ENCODE assay signal across 9 cellular contexts in genomic region chr15:91857772-91858171, GRCh38. TPM values are rescaled to one million over a fixed set of nuclear protein-coding genes. Genes with fewer than 3 reads are reported as not detected.
DNase-seq lines count a peak whose midpoint lies in the region; ATAC-seq, FAIRE-seq and TF ChIP-seq lines count a peak whose summit lies in the region.
"Had no signal": no experiment of that assay in that cellular context is flagged by ENCODE, and none has a peak within 500 bp of the region (broad histone marks: within the 10 kb centered on the region; RNA-seq: fewer than 3 reads in every experiment).

No MANE protein-coding gene starts in this region.

- no peaks in the 10 kb centered on the region for H3K27me3 Mint-ChIP-seq in CD4-positive, alpha-beta T cell
- H3K27me3 Mint-ChIP-seq in activated CD8-positive, alpha-beta T cell treated with anti-CD3 and anti-CD28 coated beads, Interleukin-2, amount 10 ng/mL, durations not matched to agents 7 days and 5 days (ENCODE audit: low read depth), result peaks cover 10% of the 10 kb centered on the region

- H3K4me3 Mint-ChIP-seq in CD4-positive, alpha-beta T cell, result peak overlapping the region; percentile 70
- H3K4me3 Mint-ChIP-seq in activated CD8-positive, alpha-beta T cell treated with anti-CD3 and anti-CD28 coated beads, Interleukin-2, amount 10 ng/mL, durations not matched to agents 7 days and 5 days, result peak overlapping the region; percentile 64

- peak overlapping the region; percentile 91 for H3K27ac Mint-ChIP-seq in CD4-positive, alpha-beta T cell
- H3K27ac Mint-ChIP-seq in activated CD8-positive, alpha-beta T cell treated with anti-CD3 and anti-CD28 coated beads, Interleukin-2, amount 10 ng/mL, durations not matched to agents 7 days and 5 days, result peak overlapping the region; percentile 88

- peak; percentile 56 for FAIRE-seq in GM19239 (lab: Jason Lieb, UNC)
- FAIRE-seq: GM12891 had no signal

- POLR2A ChIA-PET in CD4-positive, alpha-beta T cell (lab: Charles Lee), result interaction anchor here (0.7 to 0.8 kb wide), 2 partner anchors 10 to 1716 kb away, joined by 3 to 4 read pairs; no protein-coding TSS in a partner anchor
- POLR2A ChIA-PET in activated CD8-positive, alpha-beta T cell treated with anti-CD3 and anti-CD28 coated beads, Interleukin-2, amount 10 ng/mL, durations not matched to agents 7 days and 5 days (lab: Charles Lee), result no interaction called here

- no peaks in the 10 kb centered on the region for H3K9me3 Mint-ChIP-seq in CD4-positive, alpha-beta T cell
- no peaks in the 10 kb centered on the region for H3K9me3 Mint-ChIP-seq in activated CD8-positive, alpha-beta T cell treated with anti-CD3 and anti-CD28 coated beads, Interleukin-2, amount 10 ng/mL, durations not matched to agents 7 days and 5 days (ENCODE audit: insufficient read depth)

- TF ChIP-seq CTCF in CD4-positive, alpha-beta T cell (IDR thresholded peaks at IDR 0.05), result no peak

- H3K27ac ChIP-seq in CD4-positive, alpha-beta T cell (ENCODE audit: low read depth, low read length), result peak overlapping the region; percentile 67

- no peaks in the 10 kb centered on the region for H3K9me3 ChIP-seq in CD4-positive, alpha-beta T cell (ENCODE audit: control insufficient read depth, low read length)

- H3K36me3 Mint-ChIP-seq in CD4-positive, alpha-beta T cell (ENCODE audit: low read depth), result peaks cover 4% of the 10 kb centered on the region
- peaks cover 32% of the 10 kb centered on the region for H3K36me3 Mint-ChIP-seq in activated CD8-positive, alpha-beta T cell treated with anti-CD3 and anti-CD28 coated beads, Interleukin-2, amount 10 ng/mL, durations not matched to agents 7 days and 5 days (ENCODE audit: low read depth)

- intact Hi-C loops in CD4-positive, alpha-beta T cell (cut with DNase I, micrococcal nuclease), result loop anchor here (5.0 to 10.0 kb wide), 3 partner anchors 70 to 553 kb away; no protein-coding TSS in a partner anchor

- DNase-seq in CD4-positive, alpha-beta T cell, result peak in 4 of 10 experiments; percentile 30 to 45 (median 35)
- DNase-seq in GM19239 (ENCODE audit: insufficient read length, low spot score), result peak; percentile 46
- peak; percentile 67 for DNase-seq in activated CD8-positive, alpha-beta T cell treated with anti-CD3 and anti-CD28 coated beads, Interleukin-2, amount 10 ng/mL, durations not matched to agents 7 days and 5 days
- no peak for DNase-seq in NCI-H1930 (lab: John Stamatoyannopoulos, UW)
- no peak for DNase-seq in NCI-H446 (lab: John Stamatoyannopoulos, UW)
- DNase-seq in NCI-H1105 treated with DMSO at 0.1 percent for 48 hours (lab: John Stamatoyannopoulos, UW), result no peak
- no peak for DNase-seq in NCI-H1436 treated with DMSO at 0.1 percent for 48 hours (lab: John Stamatoyannopoulos, UW)

- CTCF ChIA-PET in CD4-positive, alpha-beta T cell (lab: Charles Lee), result interaction anchor here (0.6 to 1.4 kb wide), 3 partner anchors 8 to 151 kb away, joined by 3 to 4 read pairs (median 3); no protein-coding TSS in a partner anchor
- CTCF ChIA-PET in activated CD8-positive, alpha-beta T cell treated with anti-CD3 and anti-CD28 coated beads, Interleukin-2, amount 10 ng/mL, durations not matched to agents 7 days and 5 days (lab: Charles Lee), result interaction anchor here (1.1 kb wide), 2 partner anchors 21 to 152 kb away, joined by 3 to 4 read pairs; no protein-coding TSS in a partner anchor

- peaks cover 81% of the 10 kb centered on the region for H3K4me1 Mint-ChIP-seq in CD4-positive, alpha-beta T cell (ENCODE audit: low read depth)
- H3K4me1 Mint-ChIP-seq in activated CD8-positive, alpha-beta T cell treated with anti-CD3 and anti-CD28 coated beads, Interleukin-2, amount 10 ng/mL, durations not matched to agents 7 days and 5 days (ENCODE audit: low read depth), result peaks cover 76% of the 10 kb centered on the region

- ATAC-seq in CD4-positive, alpha-beta T cell (ENCODE audit: poor library complexity), result peak; percentile 54
- peak; percentile 68 for ATAC-seq in HG03196 (IDR thresholded peaks at IDR 0.05; ENCODE audit: unreplicated experiment)
- peak; percentile 32 for ATAC-seq in activated CD8-positive, alpha-beta T cell treated with anti-CD3 and anti-CD28 coated beads, Interleukin-2, amount 10 ng/mL, durations not matched to agents 7 days and 5 days

- H3K27me3 ChIP-seq in CD4-positive, alpha-beta T cell (ENCODE audit: control insufficient read depth, insufficient read depth, low read length), result no peaks in the 10 kb centered on the region

RNA-seq across cellular contexts. Expression of gene SLCO3A1, which starts 4.3 kb away (rescaled TPM):
- total RNA-seq in CD4-positive, alpha-beta T cell, result 10 to 100 TPM; 29.5 to 30.4 TPM
- total RNA-seq in activated CD8-positive, alpha-beta T cell treated with anti-CD3 and anti-CD28 coated beads, Interleukin-2, amount 10 ng/mL, durations not matched to agents 7 days and 5 days, result 10 to 100 TPM; 29.3 to 32.7 TPM

Comparison
In these comparisons a context has a peak if more than half of its experiments do, and no peak if none do; other contexts are left out.
1. DNase-seq: peak in GM19239 (single experiment) and activated CD8-positive, alpha-beta T cell treated with anti-CD3 and anti-CD28 coated beads, Interleukin-2, amount 10 ng/mL, durations not matched to agents 7 days and 5 days (single experiment); none in NCI-H1930 (0 of 2), NCI-H446 (0 of 2), NCI-H1105 treated with DMSO at 0.1 percent for 48 hours (single experiment) and NCI-H1436 treated with DMSO at 0.1 percent for 48 hours (single experiment).
2. Peak in every context shown above with its lines, with median percentiles within 50 percentile points of each other: ATAC-seq.